ENCODE assay signal across 19 cellular contexts in the genomic region with DNA sequence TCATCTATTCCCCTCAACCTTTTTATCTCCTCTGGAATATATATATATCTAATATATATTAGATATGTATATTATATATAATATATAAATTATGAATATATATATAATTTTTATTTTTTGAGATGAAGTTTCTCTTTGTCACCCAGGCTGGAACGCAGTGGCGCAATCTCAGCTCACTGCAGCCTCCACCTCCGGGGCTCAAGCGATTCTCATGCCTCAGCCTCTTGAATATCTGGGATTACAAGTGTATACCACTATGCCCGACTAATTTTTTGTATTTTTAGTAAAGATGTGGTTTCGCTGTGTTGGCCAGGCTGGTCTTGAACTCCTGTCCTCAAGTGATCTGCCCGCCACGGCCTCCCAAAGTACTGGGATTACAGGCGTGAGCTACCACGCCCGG. TPM values are rescaled to one million over a fixed set of nuclear protein-coding genes. Genes with fewer than 3 reads are reported as not detected.
A peak's percentile ranks its signal among the peaks of the same experiment; 100 is the strongest.
DNase-seq lines count a peak whose midpoint lies in the region; ATAC-seq and TF ChIP-seq lines count a peak whose summit lies in the region.
"Had no signal": no experiment of that assay in that cellular context is flagged by ENCODE, and none has a peak within 500 bp of the region (broad histone marks: within the 10 kb centered on the region; RNA-seq: fewer than 3 reads in every experiment).

No MANE protein-coding gene starts in this region.

- peak overlapping the region; percentile 74 for H3K27ac Mint-ChIP-seq in activated T-cell treated with anti-CD3 and anti-CD28 coated beads, Interleukin-2, amount 50 U/mL, for 72 hours
- peak overlapping the region; percentile 6 for H3K27ac Mint-ChIP-seq in CD4-positive, alpha-beta T cell
- peak overlapping the region; percentile 21 for H3K27ac Mint-ChIP-seq in T-helper 17 cell
- H3K27ac Mint-ChIP-seq: B cell; CD8-positive, alpha-beta memory T cell had no signal

- no peak overlapping the region for H3K27ac ChIP-seq in CD4-positive, alpha-beta T cell (ENCODE audit: low read depth, low read length)
- H3K27ac ChIP-seq: 22Rv1; A549; BLaER1 treated with 17β-estradiol and CSF1 and Interleukin-3, amounts not matched to agents 10 nM and 100 nM; C4-2B had no signal

- no peak for ATAC-seq in activated T-cell treated with anti-CD3 and anti-CD28 coated beads, Interleukin-2, amount 50 U/mL, for 72 hours (replicated peaks in 1 of 2)
- no peak for ATAC-seq in activated T-cell treated with anti-CD3 and anti-CD28 coated beads, Interleukin-2, amount 50 U/mL, for 4 hours
- no peak for ATAC-seq in CD4-positive, alpha-beta T cell (ENCODE audit: poor library complexity)
- ATAC-seq in T-helper 17 cell, result no peak
- ATAC-seq: A549 had no signal

- no peak overlapping the region for H3K4me3 Mint-ChIP-seq in activated T-cell treated with anti-CD3 and anti-CD28 coated beads, Interleukin-2, amount 50 U/mL, for 72 hours
- H3K4me3 Mint-ChIP-seq in activated T-cell treated with anti-CD3 and anti-CD28 coated beads, Interleukin-2, amount 50 U/mL, for 4 hours, result no peak overlapping the region
- no peak overlapping the region for H3K4me3 Mint-ChIP-seq in CD4-positive, alpha-beta T cell
- no peak overlapping the region for H3K4me3 Mint-ChIP-seq in T-helper 17 cell
- H3K4me3 Mint-ChIP-seq: B cell; CD4-positive, alpha-beta memory T cell; CD8-positive, alpha-beta memory T cell had no signal

- no peaks in the 10 kb centered on the region for H3K27me3 ChIP-seq in CD4-positive, alpha-beta T cell (ENCODE audit: control insufficient read depth, insufficient read depth, low read length)
- H3K27me3 ChIP-seq: BLaER1 treated with 17β-estradiol and CSF1 and Interleukin-3, amounts not matched to agents 10 nM and 100 nM had no signal

- no peaks in the 10 kb centered on the region for H3K36me3 Mint-ChIP-seq in activated T-cell treated with anti-CD3 and anti-CD28 coated beads, Interleukin-2, amount 50 U/mL, for 72 hours (ENCODE audit: insufficient read depth in 2 of 2)
- no peaks in the 10 kb centered on the region for H3K36me3 Mint-ChIP-seq in activated T-cell treated with anti-CD3 and anti-CD28 coated beads, Interleukin-2, amount 50 U/mL, for 4 hours (ENCODE audit: insufficient read depth)
- H3K36me3 Mint-ChIP-seq in CD4-positive, alpha-beta T cell (ENCODE audit: low read depth), result peaks cover 10% of the 10 kb centered on the region
- no peaks in the 10 kb centered on the region for H3K36me3 Mint-ChIP-seq in T-helper 17 cell (ENCODE audit: low read depth)

- H3K4me1 Mint-ChIP-seq in activated T-cell treated with anti-CD3 and anti-CD28 coated beads, Interleukin-2, amount 50 U/mL, for 72 hours (ENCODE audit: low read depth), result peaks cover 46% of the 10 kb centered on the region
- peaks cover 10% of the 10 kb centered on the region for H3K4me1 Mint-ChIP-seq in activated T-cell treated with anti-CD3 and anti-CD28 coated beads, Interleukin-2, amount 50 U/mL, for 4 hours (ENCODE audit: low read depth)
- H3K4me1 Mint-ChIP-seq in CD4-positive, alpha-beta T cell (ENCODE audit: low read depth), result peaks cover 48% of the 10 kb centered on the region
- H3K4me1 Mint-ChIP-seq in T-helper 17 cell, result peaks cover 12% of the 10 kb centered on the region
- H3K4me1 Mint-ChIP-seq: B cell had no signal

- H3K9me3 Mint-ChIP-seq in activated T-cell treated with anti-CD3 and anti-CD28 coated beads, Interleukin-2, amount 50 U/mL, for 72 hours, result no peaks in the 10 kb centered on the region
- H3K9me3 Mint-ChIP-seq in activated T-cell treated with anti-CD3 and anti-CD28 coated beads, Interleukin-2, amount 50 U/mL, for 4 hours, result no peaks in the 10 kb centered on the region
- no peaks in the 10 kb centered on the region for H3K9me3 Mint-ChIP-seq in CD4-positive, alpha-beta T cell
- H3K9me3 Mint-ChIP-seq: CD4-positive, alpha-beta memory T cell; CD8-positive, alpha-beta memory T cell had no signal

- no peaks in the 10 kb centered on the region for H3K27me3 Mint-ChIP-seq in activated T-cell treated with anti-CD3 and anti-CD28 coated beads, Interleukin-2, amount 50 U/mL, for 72 hours (ENCODE audit: low read depth)
- H3K27me3 Mint-ChIP-seq in activated T-cell treated with anti-CD3 and anti-CD28 coated beads, Interleukin-2, amount 50 U/mL, for 4 hours (ENCODE audit: low read depth), result no peaks in the 10 kb centered on the region
- no peaks in the 10 kb centered on the region for H3K27me3 Mint-ChIP-seq in CD4-positive, alpha-beta T cell
- no peaks in the 10 kb centered on the region for H3K27me3 Mint-ChIP-seq in T-helper 17 cell
- H3K27me3 Mint-ChIP-seq: B cell; CD4-positive, alpha-beta memory T cell; CD8-positive, alpha-beta memory T cell had no signal

- no peak for TF ChIP-seq CTCF in CD4-positive, alpha-beta T cell (IDR thresholded peaks at IDR 0.05)

- DNase-seq in activated T-cell treated with anti-CD3 and anti-CD28 coated beads, Interleukin-2, amount 50 U/mL, for 72 hours, result no peak
- DNase-seq in activated T-cell treated with anti-CD3 and anti-CD28 coated beads, Interleukin-2, amount 50 U/mL, for 4 hours, result no peak
- no peak for DNase-seq in CD4-positive, alpha-beta T cell
- no peak for DNase-seq in T-helper 17 cell
- no peak for DNase-seq in NK-92 treated with Interleukin-12 subunit alpha and Interleukin-12 subunit beta, amount 100 ng/mL, for 24 hours (lab: John Stamatoyannopoulos, UW)
- DNase-seq: AML-193; CD4-positive, alpha-beta memory T cell; CD8-positive, alpha-beta memory T cell; COR-L47; DMS 273 treated with DMSO at 0.1 percent for 48 hours; DMS153; DMS53; DMS79; GF-D8 had no signal

- CTCF ChIA-PET in CD4-positive, alpha-beta T cell (lab: Charles Lee), result interaction anchor here (4.0 kb wide), 1 partner anchor 21 kb away, joined by 44 read pairs; the partner anchor contains the start of gene PXYLP1

- POLR2A ChIA-PET in CD4-positive, alpha-beta T cell (lab: Charles Lee), result interaction anchor here (1.3 to 5.5 kb wide), 3 partner anchors 13 to 22 kb away, joined by 3 to 56 read pairs (median 42); partner anchors contain the start of gene PXYLP1

- intact Hi-C loops in CD4-positive, alpha-beta T cell (cut with DNase I, micrococcal nuclease), result loop anchor here in 1 of 2 experiments (1.0 kb wide), 1 partner anchor 21 kb away; no protein-coding TSS in a partner anchor

- H3K9me3 ChIP-seq in CD4-positive, alpha-beta T cell (ENCODE audit: control insufficient read depth, low read length), result no peaks in the 10 kb centered on the region
- no peaks in the 10 kb centered on the region for H3K9me3 ChIP-seq in T-helper 17 cell (ENCODE audit: control insufficient read depth, low read length, poor library complexity, severe bottlenecking)
- H3K9me3 ChIP-seq: A549 had no signal

RNA-seq across cellular contexts. Expression of gene PXYLP1, which starts 22.2 kb away (rescaled TPM):
- 10 to 100 TPM; 13.2 to 14.3 TPM for total RNA-seq in activated T-cell treated with anti-CD3 and anti-CD28 coated beads, Interleukin-2, amount 50 U/mL, for 72 hours
- 1 to 10 TPM; 3.4 to 6.8 (median 6.0) TPM for total RNA-seq in activated T-cell treated with anti-CD3 and anti-CD28 coated beads, Interleukin-2, amount 50 U/mL, for 4 hours
- total RNA-seq in CD4-positive, alpha-beta T cell, result 10 to 100 TPM; 21.2 to 22.6 TPM
- total RNA-seq in T-helper 17 cell, result 1 to 10 TPM; 6.1 to 9.0 TPM

Comparison
In these comparisons a context has a peak if more than half of its experiments do, and no peak if none do; other contexts are left out.
1. H3K27ac Mint-ChIP-seq: peak in every context shown above with its lines; median percentile 74 in activated T-cell treated with anti-CD3 and anti-CD28 coated beads, Interleukin-2, amount 50 U/mL, for 72 hours; 21 in T-helper 17 cell; 6 in CD4-positive, alpha-beta T cell.